ENCODE assay signal across 21 cellular contexts in the genomic region with DNA sequence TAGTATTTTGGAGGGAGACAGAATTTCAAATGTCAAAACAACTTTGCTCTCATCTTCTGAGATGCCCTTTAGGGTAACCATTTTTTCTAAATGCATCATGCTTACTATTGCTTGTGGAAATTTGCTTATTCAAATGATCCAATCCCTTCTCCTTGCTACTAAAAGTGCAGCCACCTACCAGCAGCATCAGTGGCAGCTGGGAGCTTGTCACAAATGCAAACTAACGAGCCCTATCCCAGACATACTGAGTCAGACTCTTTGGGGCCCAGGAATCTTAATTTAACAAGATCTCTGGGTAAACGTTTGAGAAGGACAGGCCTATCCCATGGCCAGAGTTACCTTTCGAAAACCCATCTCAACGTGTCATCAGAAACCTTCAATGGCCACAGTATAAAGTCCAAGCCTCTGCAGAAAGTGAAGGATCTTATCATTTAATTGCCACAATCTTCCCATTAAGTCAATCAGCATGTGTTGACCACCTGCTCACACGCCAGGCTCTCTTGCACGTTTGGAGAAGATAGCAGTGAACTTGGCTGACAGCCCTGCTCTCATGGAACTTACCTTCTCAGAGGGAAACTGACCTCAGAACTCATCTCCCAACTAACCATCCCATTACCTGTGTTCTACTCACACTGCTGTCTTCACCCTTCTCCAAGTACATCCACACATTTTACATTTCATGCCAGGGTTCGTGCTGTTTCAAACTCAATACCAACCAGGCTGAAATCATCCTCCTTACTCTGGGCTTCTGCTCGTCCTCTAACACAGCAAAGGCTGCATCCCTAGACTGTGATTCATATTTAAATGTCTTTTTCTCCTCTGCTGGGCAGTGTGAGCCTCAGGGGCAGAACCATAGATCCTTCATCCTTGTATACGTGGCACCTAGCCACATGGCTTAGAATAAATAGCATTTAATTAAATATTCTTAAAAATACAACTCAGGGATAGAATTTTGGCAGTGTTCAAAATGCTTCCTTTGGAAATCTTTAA. TPM values are rescaled to one million over a fixed set of nuclear protein-coding genes. Genes with fewer than 3 reads are reported as not detected.
A peak's percentile ranks its signal among the peaks of the same experiment; 100 is the strongest.
DNase-seq lines count a peak whose midpoint lies in the region; ATAC-seq and TF ChIP-seq lines count a peak whose summit lies in the region.
"Had no signal": no experiment of that assay in that cellular context is flagged by ENCODE, and none has a peak within 500 bp of the region (broad histone marks: within the 10 kb centered on the region; RNA-seq: fewer than 3 reads in every experiment).

No MANE protein-coding gene starts in this region.

- peaks cover 20% of the 10 kb centered on the region for H3F3A ChIP-seq in SK-N-SH (replicated peaks; ENCODE audit: insufficient read depth)

- TF ChIP-seq RAD21 in SK-N-SH (IDR thresholded peaks at IDR 0.05; ENCODE audit: low read length) = no peak

- H3K4me1 ChIP-seq in SK-N-SH (ENCODE audit: control insufficient read depth in 1 of 2, insufficient read depth in 2 of 2, low read depth in 1 of 2, low read length in 1 of 2) (peaks cover 9 to 14% of the 10 kb centered on the region in 2 experiments; a peak in 3 of 4 replicates), adipocyte (ENCODE audit: control insufficient read depth, insufficient read depth, low read length) (peaks cover 18% of the 10 kb centered on the region)
- H3K4me1 ChIP-seq: parathyroid adenoma, SJCRH30 had no signal

- H3K79me2 ChIP-seq in SK-N-SH (ENCODE audit: insufficient read depth) = peaks cover 24% of the 10 kb centered on the region

- CTCF ChIA-PET in SK-N-SH (lab: Yijun Ruan, JAX) = interaction anchor here (0.6 to 0.7 kb wide), 2 partner anchors 154 to 613 kb away, joined by 3 read pairs; no protein-coding TSS in a partner anchor

- 76% methylated on average over 9 of the region's 9 CpGs for WGBS in SK-N-SH (ENCODE audit: low lambda C conversion rate)

- H3K4me3 ChIP-seq in SK-N-SH (ENCODE audit: low read depth in 2 of 2, low read length in 1 of 2) (no peak overlapping the region), adipocyte (ENCODE audit: low read length) (no peak overlapping the region)
- H3K4me3 ChIP-seq: SJCRH30, stomach had no signal

- ATAC-seq in SK-N-SH treated with all-trans-retinoic acid at 6 μM for 48 hours = peak; percentile 66
- ATAC-seq: activated CD4-positive, CD25-positive, alpha-beta regulatory T cell treated with anti-CD3 and anti-CD28 coated beads, Interleukin-2, amount 50 U/mL, for 24 hours; naive thymus-derived CD4-positive, alpha-beta T cell had no signal

- no peak for DNase-seq in SK-N-SH
- peak; percentile 64 for DNase-seq in adipocyte (ENCODE audit: low read depth)
- peak; percentile 38 for DNase-seq in iris pigment epithelial cell (ENCODE audit: low read depth)
- DNase-seq in NCI-H2171 treated with DMSO at 0.1 percent for 48 hours (lab: John Stamatoyannopoulos, UW) = no peak
- no peak for DNase-seq in NCI-H1436 treated with DMSO at 0.1 percent for 48 hours (lab: John Stamatoyannopoulos, UW)
- no peak for DNase-seq in mesenteric fat pad (ENCODE audit: low spot score)
- DNase-seq in GOT3 (lab: John Stamatoyannopoulos, UW) = no peak
- DNase-seq: activated naive CD4-positive, alpha-beta T cell treated with anti-CD3 and anti-CD28 coated beads, Interleukin-2, amount 50 U/mL, for 16 hours; activated T-cell treated with anti-CD3 and anti-CD28 coated beads, Interleukin-2, amount 50 U/mL, for 48 hours; DMS153; islet precursor cell; Kasumi-1; naive thymus-derived CD4-positive, alpha-beta T cell; NCI-H1092 treated with DMSO at 0.1 percent for 48 hours; SJCRH30; stimulated activated CD4-positive, alpha-beta T cell treated with anti-CD3 and anti-CD28 coated beads, Interleukin-2, amount 100 ng/mL, for 48 hours; stomach; T-helper 2 cell had no signal

- H3K36me3 ChIP-seq in SK-N-SH (replicated peaks in 1 of 2; ENCODE audit: control insufficient read depth in 1 of 2, insufficient read depth in 2 of 2, low read length in 1 of 2) = no peaks in the 10 kb centered on the region
- no peaks in the 10 kb centered on the region for H3K36me3 ChIP-seq in adipocyte (ENCODE audit: control insufficient read depth, insufficient read depth, low read length, severe bottlenecking)
- H3K36me3 ChIP-seq: SJCRH30, stomach had no signal

- no peak overlapping the region for H2AFZ ChIP-seq in SK-N-SH (ENCODE audit: low read depth)
- H2AFZ ChIP-seq: parathyroid adenoma had no signal

- TF ChIP-seq CTCF in SK-N-SH (IDR thresholded peaks at IDR 0.05) = no peak

- no peak for TF ChIP-seq EP300 in SK-N-SH (IDR thresholded peaks at IDR 0.05; ENCODE audit: borderline replicate concordance in 1 of 2, low read depth in 1 of 2, low read length in 1 of 2)

- no peak overlapping the region for H3K27ac ChIP-seq in SK-N-SH (ENCODE audit: low read depth in 2 of 2, low read length in 1 of 2)
- H3K27ac ChIP-seq: parathyroid adenoma, SJCRH30, stomach had no signal

- no peaks in the 10 kb centered on the region for H3K9me2 ChIP-seq in SK-N-SH

- H3K27me3 ChIP-seq in SK-N-SH (ENCODE audit: insufficient read depth) = no peaks in the 10 kb centered on the region
- H3K27me3 ChIP-seq in adipocyte (replicated peaks; ENCODE audit: control insufficient read depth, insufficient read depth, low read length) = no peaks in the 10 kb centered on the region
- H3K27me3 ChIP-seq: SJCRH30, stomach had no signal

- H3K4me2 ChIP-seq in SK-N-SH = no peak overlapping the region

- H3K9ac ChIP-seq in SK-N-SH (no peak overlapping the region), adipocyte (ENCODE audit: low read length) (no peak overlapping the region)
- H3K9ac ChIP-seq: parathyroid adenoma had no signal

- POLR2A ChIA-PET in SK-N-SH (lab: Yijun Ruan, JAX) = no interaction called here

- peaks cover 16% of the 10 kb centered on the region for H4K20me1 ChIP-seq in SK-N-SH (ENCODE audit: insufficient read depth)

- H3K9me3 ChIP-seq in SK-N-SH (no peaks in the 10 kb centered on the region), adipocyte (ENCODE audit: control insufficient read depth, low read length) (no peaks in the 10 kb centered on the region)
- H3K9me3 ChIP-seq: SJCRH30, stomach had no signal

TF ChIP-seq in SK-N-SH treated with all-trans-retinoic acid at 6 μM for 48 hours, 23 proteins besides CTCF, POLR2A, EP300 and RAD21:
- no peak for TF ChIP-seq TOX (CRISPR knock-in tag; IDR thresholded peaks at IDR 0.05; ENCODE audit: borderline replicate concordance)
- TF ChIP-seq SNAI2 (CRISPR knock-in tag; IDR thresholded peaks at IDR 0.05) = no peak
- TF ChIP-seq, protein P1, sequence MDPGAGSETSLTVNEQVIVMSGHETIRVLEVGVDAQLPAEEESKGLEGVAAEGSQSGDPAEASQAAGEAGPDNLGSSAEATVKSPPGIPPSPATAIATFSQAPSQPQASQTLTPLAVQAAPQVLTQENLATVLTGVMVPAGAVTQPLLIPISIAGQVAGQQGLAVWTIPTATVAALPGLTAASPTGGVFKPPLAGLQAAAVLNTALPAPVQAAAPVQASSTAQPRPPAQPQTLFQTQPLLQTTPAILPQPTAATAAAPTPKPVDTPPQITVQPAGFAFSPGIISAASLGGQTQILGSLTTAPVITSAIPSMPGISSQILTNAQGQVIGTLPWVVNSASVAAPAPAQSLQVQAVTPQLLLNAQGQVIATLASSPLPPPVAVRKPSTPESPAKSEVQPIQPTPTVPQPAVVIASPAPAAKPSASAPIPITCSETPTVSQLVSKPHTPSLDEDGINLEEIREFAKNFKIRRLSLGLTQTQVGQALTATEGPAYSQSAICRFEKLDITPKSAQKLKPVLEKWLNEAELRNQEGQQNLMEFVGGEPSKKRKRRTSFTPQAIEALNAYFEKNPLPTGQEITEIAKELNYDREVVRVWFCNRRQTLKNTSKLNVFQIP (CRISPR knock-in tag; IDR thresholded peaks at IDR 0.05; ENCODE audit: borderline replicate concordance, low read depth) = no peak
- no peak for TF ChIP-seq ZNF8 (CRISPR knock-in tag; IDR thresholded peaks at IDR 0.05)
- TF ChIP-seq ISL1 (CRISPR knock-in tag; IDR thresholded peaks at IDR 0.05) = no peak
- TF ChIP-seq ZC3H10 (CRISPR knock-in tag; IDR thresholded peaks at IDR 0.05) = no peak
- no peak for TF ChIP-seq ARNTL (CRISPR knock-in tag; IDR thresholded peaks at IDR 0.05; ENCODE audit: borderline replicate concordance, low read depth)
- TF ChIP-seq ZFP30 (CRISPR knock-in tag; IDR thresholded peaks at IDR 0.05) = no peak
- TF ChIP-seq CSDC2 (CRISPR knock-in tag; IDR thresholded peaks at IDR 0.05) = no peak

TF ChIP-seq in SK-N-SH, 30 proteins besides CTCF, POLR2A, EP300 and RAD21 (continues in another document):
- TF ChIP-seq NFIC (IDR thresholded peaks at IDR 0.05; ENCODE audit: borderline replicate concordance) (no peak), TCF12 (IDR thresholded peaks at IDR 0.05) (no peak), RCOR1 (IDR thresholded peaks at IDR 0.05; ENCODE audit: low read length) (no peak), RXRA (IDR thresholded peaks at IDR 0.05; ENCODE audit: borderline replicate concordance, low read depth) (no peak), FOXM1 (IDR thresholded peaks at IDR 0.05; ENCODE audit: low read depth) (no peak), FOSL2 (IDR thresholded peaks at IDR 0.05; ENCODE audit: borderline replicate concordance, low read depth) (no peak), MXI1 (IDR thresholded peaks at IDR 0.05; ENCODE audit: low read depth, low read length) (no peak), CHD2 (IDR thresholded peaks at IDR 0.05; ENCODE audit: low read length, partially characterized antibody) (no peak)
- TF ChIP-seq, protein P2, sequence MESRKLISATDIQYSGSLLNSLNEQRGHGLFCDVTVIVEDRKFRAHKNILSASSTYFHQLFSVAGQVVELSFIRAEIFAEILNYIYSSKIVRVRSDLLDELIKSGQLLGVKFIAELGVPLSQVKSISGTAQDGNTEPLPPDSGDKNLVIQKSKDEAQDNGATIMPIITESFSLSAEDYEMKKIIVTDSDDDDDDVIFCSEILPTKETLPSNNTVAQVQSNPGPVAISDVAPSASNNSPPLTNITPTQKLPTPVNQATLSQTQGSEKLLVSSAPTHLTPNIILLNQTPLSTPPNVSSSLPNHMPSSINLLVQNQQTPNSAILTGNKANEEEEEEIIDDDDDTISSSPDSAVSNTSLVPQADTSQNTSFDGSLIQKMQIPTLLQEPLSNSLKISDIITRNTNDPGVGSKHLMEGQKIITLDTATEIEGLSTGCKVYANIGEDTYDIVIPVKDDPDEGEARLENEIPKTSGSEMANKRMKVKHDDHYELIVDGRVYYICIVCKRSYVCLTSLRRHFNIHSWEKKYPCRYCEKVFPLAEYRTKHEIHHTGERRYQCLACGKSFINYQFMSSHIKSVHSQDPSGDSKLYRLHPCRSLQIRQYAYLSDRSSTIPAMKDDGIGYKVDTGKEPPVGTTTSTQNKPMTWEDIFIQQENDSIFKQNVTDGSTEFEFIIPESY (IDR thresholded peaks at IDR 0.05; ENCODE audit: borderline replicate concordance, low read depth) = no peak
- TF ChIP-seq, protein P3, sequence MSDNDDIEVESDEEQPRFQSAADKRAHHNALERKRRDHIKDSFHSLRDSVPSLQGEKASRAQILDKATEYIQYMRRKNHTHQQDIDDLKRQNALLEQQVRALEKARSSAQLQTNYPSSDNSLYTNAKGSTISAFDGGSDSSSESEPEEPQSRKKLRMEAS (IDR thresholded peaks at IDR 0.05; ENCODE audit: low read depth) = no peak

RNA-seq across cellular contexts. Expression of a gene that starts 24.8 kb away (rescaled TPM):
- polyA plus RNA-seq in SK-N-SH (2012; rRNA removed) = 48.9 and 52.1 TPM in 2 replicates
- 40.5 and 45.5 TPM in 2 replicates for polyA plus RNA-seq in SK-N-SH (2012; cell fraction: cytosol; rRNA removed)
- 60.2 and 71.7 TPM in 2 replicates for polyA plus RNA-seq in SK-N-SH (2012; cell fraction: nucleus; rRNA removed)
- 57.5 TPM for total RNA-seq in mesenteric fat pad

Comparison
In these comparisons a context has a peak if more than half of its experiments do, and no peak if none do; other contexts are left out.
1. DNase-seq: peak in adipocyte (single experiment) and iris pigment epithelial cell (single experiment); none in SK-N-SH (single experiment), NCI-H2171 treated with DMSO at 0.1 percent for 48 hours (single experiment), NCI-H1436 treated with DMSO at 0.1 percent for 48 hours (single experiment), mesenteric fat pad (single experiment) and GOT3 (single experiment).